In the genomic region with DNA sequence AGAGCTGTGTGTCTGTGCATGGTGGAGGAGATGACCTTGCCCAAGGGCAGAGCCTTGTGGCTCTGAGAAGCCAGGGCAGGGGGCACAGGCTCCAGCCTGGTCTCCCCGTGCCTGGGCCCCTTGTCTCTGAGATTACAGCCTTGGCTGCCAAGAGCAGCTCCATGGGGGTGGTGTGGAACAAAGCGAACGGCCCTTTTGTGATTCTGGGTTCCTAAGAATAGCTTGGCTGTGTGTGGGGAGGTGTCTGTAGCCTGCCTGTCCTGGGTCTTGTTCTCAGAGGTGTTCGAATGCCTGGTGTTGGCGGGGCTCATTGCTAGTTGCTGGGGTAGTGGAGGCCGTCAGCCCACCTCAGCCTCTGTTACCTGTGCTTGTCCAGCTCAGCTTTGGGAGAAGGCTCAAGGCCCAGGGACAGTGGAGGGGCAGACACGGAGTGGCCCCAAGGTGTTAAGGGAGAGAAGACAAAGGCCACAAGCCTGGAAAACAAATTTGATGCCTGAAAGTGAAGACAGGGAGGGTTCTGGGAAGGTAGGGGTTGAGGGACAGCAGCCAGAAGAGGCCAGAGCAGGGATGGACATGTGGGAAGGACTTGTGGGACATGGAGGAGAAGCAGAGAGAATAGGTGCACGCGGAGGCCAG, we compare ENCODE assay signal across 1 cellular context.
TF ChIP-seq lines count a peak whose summit lies in the region.

No MANE protein-coding gene starts in this region.

TF ChIP-seq in WTC11, 78 proteins besides CTCF, POLR2A, EP300 and RAD21 (continued from another document):
- TF ChIP-seq ATF2 (CRISPR knock-in tag; IDR thresholded peaks at IDR 0.05; ENCODE audit: borderline replicate concordance, low read depth) (no peak), MLX (CRISPR knock-in tag; IDR thresholded peaks at IDR 0.05) (no peak), ARID4B (CRISPR knock-in tag; IDR thresholded peaks at IDR 0.05; ENCODE audit: borderline replicate concordance) (no peak), ZNF219 (CRISPR knock-in tag; IDR thresholded peaks at IDR 0.05; ENCODE audit: borderline replicate concordance) (no peak), ZNF281 (CRISPR knock-in tag; IDR thresholded peaks at IDR 0.05) (no peak), GABPB1 (CRISPR knock-in tag; IDR thresholded peaks at IDR 0.05) (no peak), ZNF121 (CRISPR knock-in tag; IDR thresholded peaks at IDR 0.05) (no peak), ZNF425 (CRISPR knock-in tag; conservative IDR thresholded peaks at IDR 0.05) (no peak), MXD4 (CRISPR knock-in tag; IDR thresholded peaks at IDR 0.05; ENCODE audit: borderline replicate concordance) (no peak)
- TF ChIP-seq, protein P1, sequence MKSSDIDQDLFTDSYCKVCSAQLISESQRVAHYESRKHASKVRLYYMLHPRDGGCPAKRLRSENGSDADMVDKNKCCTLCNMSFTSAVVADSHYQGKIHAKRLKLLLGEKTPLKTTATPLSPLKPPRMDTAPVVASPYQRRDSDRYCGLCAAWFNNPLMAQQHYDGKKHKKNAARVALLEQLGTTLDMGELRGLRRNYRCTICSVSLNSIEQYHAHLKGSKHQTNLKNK (CRISPR knock-in tag; IDR thresholded peaks at IDR 0.05), result no peak
